15 cellular contexts compared by ENCODE assay signal in genomic region chr17:64598672-64599071, GRCh38.
DNase-seq lines count a peak whose midpoint lies in the region; ATAC-seq and TF ChIP-seq lines count a peak whose summit lies in the region.
"Had no signal": no experiment of that assay in that cellular context is flagged by ENCODE, and none has a peak within 500 bp of the region (broad histone marks: within the 10 kb centered on the region; RNA-seq: fewer than 3 reads in every experiment).

No MANE protein-coding gene starts in this region.

- H3K27ac Mint-ChIP-seq in MCF 10A (ENCODE audit: low read depth, unreplicated experiment): peak overlapping the region; percentile 16
- peak overlapping the region; percentile 81 for H3K27ac Mint-ChIP-seq in T-helper 17 cell
- peak overlapping the region; percentile 84 for H3K27ac Mint-ChIP-seq in memory B cell
- H3K27ac Mint-ChIP-seq in CD14-positive monocyte: no peak overlapping the region

- H3K4me3 ChIP-seq in mammary epithelial cell (replicated peaks in 1 of 3; ENCODE audit: insufficient read depth in 1 of 3, low read depth in 2 of 3, low read length in 3 of 3): no peak overlapping the region
- H3K4me3 ChIP-seq: ascending aorta, mucosa of descending colon, thoracic aorta had no signal

- dilution Hi-C loops in mammary epithelial cell (cut with HindIII; ENCODE audit: low sequenced_read_pairs): no loop called here

- H3K4me1 Mint-ChIP-seq in MCF 10A (ENCODE audit: insufficient read depth, unreplicated experiment) (peaks cover 6% of the 10 kb centered on the region), T-helper 17 cell (peaks cover 25% of the 10 kb centered on the region), memory B cell (peaks cover 15% of the 10 kb centered on the region), CD14-positive monocyte (peaks cover 25% of the 10 kb centered on the region)

- H3K36me3 ChIP-seq in mammary epithelial cell (ENCODE audit: insufficient read depth, low read length): peaks cover 23% of the 10 kb centered on the region

- H3K9ac ChIP-seq in mammary epithelial cell (ENCODE audit: insufficient read depth, low read length): no peak overlapping the region
- H3K9ac ChIP-seq: KMS-11 had no signal

- H3K79me2 ChIP-seq in mammary epithelial cell (ENCODE audit: insufficient read depth, low read length): peaks cover 95% of the 10 kb centered on the region

- no TSS peak for BruUV-seq in MCF 10A (replicated peaks; lab: Mats Ljungman, UMichigan)
- no TSS peak for BruUV-seq in mammary epithelial cell (replicated peaks; lab: Mats Ljungman, UMichigan)

- ATAC-seq in T-helper 17 cell: no peak
- no peak for ATAC-seq in memory B cell (ENCODE audit: low read depth)
- no peak for ATAC-seq in HG02623 (IDR thresholded peaks at IDR 0.05; ENCODE audit: unreplicated experiment)

- 85% methylated on average over 2 of the region's 2 CpGs for WGBS in mammary epithelial cell (ENCODE audit: low coverage, missing lambda C conversion rate)

- in situ Hi-C loops in mammary epithelial cell (cut with MboI; ENCODE audit: low sequenced_read_pairs in 2 of 2): no loop called here

- CTCF ChIA-PET in MCF 10A (lab: Yijun Ruan, JAX): interaction anchor here (0.6 to 1.9 kb wide), 4 partner anchors 16 to 92 kb away, joined by 3 to 4 read pairs (median 4); partner anchors contain the start of gene CEP95
- CTCF ChIA-PET in mammary epithelial cell (lab: Charles Lee; ENCODE audit: low non-redundant PET): no interaction called here

- no peaks in the 10 kb centered on the region for H3K9me3 ChIP-seq in mammary epithelial cell (replicated peaks; ENCODE audit: insufficient read depth, low read length)
- H3K9me3 ChIP-seq in T-helper 17 cell (ENCODE audit: control insufficient read depth, low read length, poor library complexity, severe bottlenecking): no peaks in the 10 kb centered on the region
- H3K9me3 ChIP-seq: ascending aorta, mucosa of descending colon, thoracic aorta had no signal

- H3K27me3 ChIP-seq in mammary epithelial cell (ENCODE audit: insufficient read depth, low read length): no peaks in the 10 kb centered on the region
- H3K27me3 ChIP-seq: ascending aorta had no signal

- H2AFZ ChIP-seq in mammary epithelial cell (ENCODE audit: low read depth, low read length): no peak overlapping the region

- H3K4me1 ChIP-seq in mammary epithelial cell (ENCODE audit: insufficient read depth, low read length): no peaks in the 10 kb centered on the region
- H3K4me1 ChIP-seq: ascending aorta had no signal

- intact Hi-C loops in MCF 10A (cut with micrococcal nuclease) (no loop called here), mammary epithelial cell (cut with micrococcal nuclease) (no loop called here), CD14-positive monocyte (cut with micrococcal nuclease) (no loop called here)

- no peak for TF ChIP-seq CTCF in MCF 10A (IDR thresholded peaks at IDR 0.05; ENCODE audit: unreplicated experiment)
- no peak for TF ChIP-seq CTCF in mammary epithelial cell (conservative IDR thresholded peaks at IDR 0.05 in 1 of 2, IDR thresholded peaks at IDR 0.05 in 1 of 2; ENCODE audit: extremely low read depth in 1 of 2, insufficient read depth in 1 of 2, low read depth in 1 of 2, low read length in 2 of 2)
- no peak for TF ChIP-seq CTCF in CD14-positive monocyte (IDR thresholded peaks at IDR 0.05)

- H3K36me3 Mint-ChIP-seq in MCF 10A (ENCODE audit: insufficient read depth, unreplicated experiment) (peaks cover 31% of the 10 kb centered on the region), T-helper 17 cell (ENCODE audit: low read depth) (peaks cover 2% of the 10 kb centered on the region), memory B cell (peaks cover 9% of the 10 kb centered on the region), CD14-positive monocyte (peaks cover 13 to 29% of the 10 kb centered on the region in 2 donors)

- POLR2A ChIA-PET in MCF 10A (lab: Yijun Ruan, JAX): interaction anchor here (0.6 to 4.5 kb wide), 6 partner anchors 23 to 164 kb away, joined by 3 to 17 read pairs (median 3); partner anchors contain the start of genes CEP95 and DDX5

- no peaks in the 10 kb centered on the region for H3K27me3 Mint-ChIP-seq in MCF 10A (ENCODE audit: insufficient read depth, unreplicated experiment)
- H3K27me3 Mint-ChIP-seq in T-helper 17 cell: no peaks in the 10 kb centered on the region
- no peaks in the 10 kb centered on the region for H3K27me3 Mint-ChIP-seq in memory B cell
- no peaks in the 10 kb centered on the region for H3K27me3 Mint-ChIP-seq in CD14-positive monocyte (ENCODE audit: low read depth in 3 of 3)

- no peak overlapping the region for H3K4me2 ChIP-seq in mammary epithelial cell (ENCODE audit: insufficient read depth, low read depth, low read length)
- H3K4me2 ChIP-seq: KMS-11 had no signal

- no peaks in the 10 kb centered on the region for H3K9me3 Mint-ChIP-seq in MCF 10A (ENCODE audit: unreplicated experiment)
- H3K9me3 Mint-ChIP-seq in memory B cell: no peaks in the 10 kb centered on the region
- H3K9me3 Mint-ChIP-seq in CD14-positive monocyte: no peaks in the 10 kb centered on the region

- no peak overlapping the region for H3K4me3 Mint-ChIP-seq in MCF 10A (ENCODE audit: unreplicated experiment)
- H3K4me3 Mint-ChIP-seq in T-helper 17 cell: no peak overlapping the region
- H3K4me3 Mint-ChIP-seq in memory B cell: no peak overlapping the region
- no peak overlapping the region for H3K4me3 Mint-ChIP-seq in CD14-positive monocyte

- H3K27ac ChIP-seq in mammary epithelial cell (ENCODE audit: insufficient read depth, low read depth, low read length): no peak overlapping the region
- H3K27ac ChIP-seq: ascending aorta, KMS-11, thoracic aorta had no signal

- H4K20me1 ChIP-seq in mammary epithelial cell (ENCODE audit: insufficient read depth, low read length): no peaks in the 10 kb centered on the region

- no peak for DNase-seq in MCF 10A (ENCODE audit: unreplicated experiment)
- DNase-seq in mammary epithelial cell: no peak
- no peak for DNase-seq in T-helper 17 cell
- no peak for DNase-seq in memory B cell (ENCODE audit: low spot score in 2 of 2)
- DNase-seq in RPMI8226: no peak
- no peak for DNase-seq in CD14-positive monocyte (ENCODE audit: low spot score)
- DNase-seq in NCI-H2107 treated with DMSO at 0.1 percent for 48 hours (lab: John Stamatoyannopoulos, UW; ENCODE audit: unreplicated experiment): no peak
- DNase-seq: cerebellar nuclear complex, NCI-H1048, NCI-H2029 treated with DMSO at 0.1 percent for 48 hours had no signal

Comparison
In these comparisons a context has a peak if more than half of its experiments do, and no peak if none do; other contexts are left out.
1. H3K27ac Mint-ChIP-seq: peak in MCF 10A (single experiment), T-helper 17 cell (single experiment) and memory B cell (single experiment); none in CD14-positive monocyte (0 of 7).